Comparison of ENCODE assay signal across 8 cellular contexts in genomic region chr19:35868823-35869326, GRCh38. TPM values are rescaled to one million over a fixed set of nuclear protein-coding genes. Genes with fewer than 3 reads are reported as not detected.
DNase-seq lines count a peak whose midpoint lies in the region; ATAC-seq and TF ChIP-seq lines count a peak whose summit lies in the region.

No MANE protein-coding gene starts in this region.

- H3K9me3 Mint-ChIP-seq in central memory CD8-positive, alpha-beta T cell: no peaks in the 10 kb centered on the region
- no peaks in the 10 kb centered on the region for H3K9me3 Mint-ChIP-seq in nephron

- H3K9ac ChIP-seq in HUES64 (ENCODE audit: low read depth, low read length): no peak overlapping the region

- H3K4me3 ChIP-seq in AG09309 (ENCODE audit: control insufficient read depth, low read depth, low read length): peak overlapping the region; percentile 27
- H3K4me3 ChIP-seq in HUES64 (ENCODE audit: low read length): peak overlapping the region; percentile 48

- H3K27me3 ChIP-seq in HUES64 (ENCODE audit: insufficient read depth, low read length): peaks cover 26% of the 10 kb centered on the region

- WGBS in HUES64: under 1% methylated on average over 15 of the region's 15 CpGs

- peaks cover 16% of the 10 kb centered on the region for H3K4me1 Mint-ChIP-seq in central memory CD8-positive, alpha-beta T cell
- peaks cover 5% of the 10 kb centered on the region for H3K4me1 Mint-ChIP-seq in nephron

- H3K27ac ChIP-seq in HUES64 (ENCODE audit: low read depth, low read length): no peak overlapping the region

- H3K4me3 Mint-ChIP-seq in central memory CD8-positive, alpha-beta T cell: peak overlapping the region; percentile 70
- H3K4me3 Mint-ChIP-seq in nephron: peak overlapping the region; percentile 81 to 89 (median 88)

- DNase-seq in AG09309 (ENCODE audit: low read depth) (no peak), GM19238 (ENCODE audit: insufficient read length, low spot score) (no peak)
- no peak for DNase-seq in central memory CD8-positive, alpha-beta T cell (ENCODE audit: low spot score in 2 of 2)
- no peak for DNase-seq in stimulated activated CD4-positive, alpha-beta T cell treated with anti-CD3 and anti-CD28 coated beads, Interleukin-12 subunit alpha, Interleukin-12 subunit beta, amount 100 ng/mL, for 4 hours
- DNase-seq in activated effector memory CD4-positive, alpha-beta T cell treated with anti-CD3 and anti-CD28 coated beads, Interleukin-2, amount 50 U/mL, for 16 hours: no peak

- H3K4me1 ChIP-seq in HUES64 (ENCODE audit: insufficient read depth, low read length): peaks cover 6% of the 10 kb centered on the region; the same call in 1 of the 2 replicates

- H3K27ac Mint-ChIP-seq in central memory CD8-positive, alpha-beta T cell (ENCODE audit: low read depth): no peak overlapping the region
- H3K27ac Mint-ChIP-seq in nephron: peak overlapping the region in 1 of 3 experiments; percentile 67

- H3K27me3 Mint-ChIP-seq in central memory CD8-positive, alpha-beta T cell: peaks cover 65% of the 10 kb centered on the region
- peaks cover 36% of the 10 kb centered on the region for H3K27me3 Mint-ChIP-seq in nephron (ENCODE audit: low read depth)

- no peaks in the 10 kb centered on the region for H3K36me3 Mint-ChIP-seq in central memory CD8-positive, alpha-beta T cell (ENCODE audit: insufficient read depth)
- peaks cover 18% of the 10 kb centered on the region for H3K36me3 Mint-ChIP-seq in nephron (ENCODE audit: low read depth)

- ATAC-seq in central memory CD8-positive, alpha-beta T cell (replicated peaks; ENCODE audit: extremely low read depth, poor library complexity, severe bottlenecking): no peak
- no peak for ATAC-seq in HG03342 (IDR thresholded peaks at IDR 0.05; ENCODE audit: unreplicated experiment)

- no peaks in the 10 kb centered on the region for H3K9me3 ChIP-seq in HUES64 (ENCODE audit: insufficient read depth, low read depth, low read length)

- TF ChIP-seq CTCF in AG09309 (IDR thresholded peaks at IDR 0.05; ENCODE audit: control insufficient read depth, insufficient read depth, low read depth, low read length, missing control alignments) (no peak), nephron (IDR thresholded peaks at IDR 0.05; ENCODE audit: unreplicated experiment in 3 of 3) (no peak)

- no peaks in the 10 kb centered on the region for H3K36me3 ChIP-seq in HUES64 (ENCODE audit: insufficient read depth, low read length)

RNA-seq across cellular contexts. Expression of gene APLP1, which starts 0.5 kb away (rescaled TPM):
- polyA plus RNA-seq in HUES64 (2013, experiment 1 of 2): 43.3 TPM
- polyA plus RNA-seq in HUES64 (2013, experiment 2 of 2): 75.3 TPM

RNA-seq across cellular contexts. Expression of gene KIRREL2, which starts 12.2 kb away (rescaled TPM):
- polyA plus RNA-seq in HUES64 (2013, experiment 1 of 2): 2.0 TPM
- 2.3 TPM for polyA plus RNA-seq in HUES64 (2013, experiment 2 of 2)

RNA-seq across cellular contexts. Expression of gene NPHS1, which starts 16.6 kb away (rescaled TPM):
- not detected for polyA plus RNA-seq in HUES64 (2013, experiment 1 of 2)
- 0.57 TPM for polyA plus RNA-seq in HUES64 (2013, experiment 2 of 2)

RNA-seq across cellular contexts. Expression of gene NFKBID, which starts 31.5 kb away (rescaled TPM):
- 5.6 TPM for polyA plus RNA-seq in HUES64 (2013, experiment 1 of 2)
- 5.6 TPM for polyA plus RNA-seq in HUES64 (2013, experiment 2 of 2)

RNA-seq across cellular contexts. Expression of gene HCST, which starts 33.5 kb away (rescaled TPM):
- polyA plus RNA-seq in HUES64 (2013, experiment 1 of 2): not detected
- polyA plus RNA-seq in HUES64 (2013, experiment 2 of 2): 0.57 TPM
